27 cellular contexts compared by ENCODE assay signal in genomic region chr16:51461255-51461654, GRCh38.
"Had no signal": no experiment of that assay in that cellular context is flagged by ENCODE, and none has a peak within 500 bp of the region (broad histone marks: within the 10 kb centered on the region; RNA-seq: fewer than 3 reads in every experiment).

No MANE protein-coding gene starts in this region.

- H3K36me3 ChIP-seq: ascending aorta, SJCRH30 had no signal

- H3K36me3 Mint-ChIP-seq: activated naive CD4-positive, alpha-beta T cell treated with anti-CD3 and anti-CD28 coated beads, Interleukin-2, amount 50 U/mL, for 24 hours; activated naive CD8-positive, alpha-beta T cell treated with anti-CD3 and anti-CD28 coated beads, Interleukin-2, amount 10 ng/mL, durations not matched to agents 7 days and 5 days; WTC11 had no signal

- ATAC-seq: activated CD4-positive, alpha-beta T cell treated with anti-CD3 and anti-CD28 coated beads for 36 hours; activated CD4-positive, CD25-positive, alpha-beta regulatory T cell treated with anti-CD3 and anti-CD28 coated beads, Interleukin-2, amount 50 U/mL, for 24 hours; activated CD8-positive, alpha-beta T cell treated with anti-CD3 and anti-CD28 coated beads, Interleukin-2, amount 10 ng/mL, durations not matched to agents 7 days and 5 days; Panc1; WTC11 had no signal

- H3K9me3 ChIP-seq: ascending aorta, SJCRH30 had no signal

- H3K27me3 ChIP-seq: ascending aorta had no signal

- H3K4me3 Mint-ChIP-seq: activated CD4-positive, alpha-beta T cell treated with anti-CD3 and anti-CD28 coated beads for 36 hours; activated CD4-positive, alpha-beta T cell treated with anti-CD3 and anti-CD28 coated beads, Interleukin-2, amount 10 ng/mL, durations not matched to agents 7 days and 5 days; activated CD8-positive, alpha-beta T cell treated with anti-CD3 and anti-CD28 coated beads, Interleukin-2, amount 10 ng/mL, durations not matched to agents 7 days and 5 days; activated naive CD4-positive, alpha-beta T cell treated with anti-CD3 and anti-CD28 coated beads, Interleukin-2, amount 50 U/mL, for 24 hours; activated naive CD8-positive, alpha-beta T cell treated with anti-CD3 and anti-CD28 coated beads, Interleukin-2, amount 10 ng/mL, durations not matched to agents 7 days and 5 days; activated T-cell treated with anti-CD3 and anti-CD28 coated beads, Interleukin-2, amount 50 U/mL, for 24 hours; T-helper 1 cell treated with Interleukin-12 subunit alpha and Interleukin-12 subunit beta and Interleukin-4 antibody, amounts not matched to agents 30 μg/mL and 1 μg/mL, for 36 hours; T-helper 2 cell treated with Interferon-gamma antibody and Interleukin-4, amounts not matched to agents 5 μg/mL and 100 μg/mL, for 36 hours; WTC11 had no signal

- H3K4me3 ChIP-seq: ascending aorta, SJCRH30, SK-N-MC had no signal

- H3K4me1 Mint-ChIP-seq: activated CD4-positive, alpha-beta T cell treated with anti-CD3 and anti-CD28 coated beads for 36 hours; activated CD4-positive, alpha-beta T cell treated with anti-CD3 and anti-CD28 coated beads, Interleukin-2, amount 10 ng/mL, durations not matched to agents 7 days and 5 days; activated naive CD4-positive, alpha-beta T cell treated with anti-CD3 and anti-CD28 coated beads, Interleukin-2, amount 50 U/mL, for 24 hours; activated naive CD8-positive, alpha-beta T cell treated with anti-CD3 and anti-CD28 coated beads, Interleukin-2, amount 10 ng/mL, durations not matched to agents 7 days and 5 days had no signal

- H3K27me3 Mint-ChIP-seq: activated CD4-positive, alpha-beta T cell treated with anti-CD3 and anti-CD28 coated beads for 36 hours; activated CD4-positive, alpha-beta T cell treated with anti-CD3 and anti-CD28 coated beads, Interleukin-2, amount 10 ng/mL, durations not matched to agents 7 days and 5 days; activated naive CD4-positive, alpha-beta T cell treated with anti-CD3 and anti-CD28 coated beads, Interleukin-2, amount 50 U/mL, for 24 hours; activated naive CD8-positive, alpha-beta T cell treated with anti-CD3 and anti-CD28 coated beads, Interleukin-2, amount 10 ng/mL, durations not matched to agents 7 days and 5 days; activated T-cell treated with anti-CD3 and anti-CD28 coated beads, Interleukin-2, amount 50 U/mL, for 24 hours had no signal

- DNase-seq: activated CD4-positive, alpha-beta T cell treated with anti-CD3 and anti-CD28 coated beads for 36 hours; activated CD4-positive, alpha-beta T cell treated with anti-CD3 and anti-CD28 coated beads, Interleukin-2, amount 10 ng/mL, durations not matched to agents 7 days and 5 days; activated CD4-positive, alpha-beta T cell treated with anti-CD3 and anti-CD28 coated beads, Interleukin-2, amount 50 U/mL, for 48 hours; activated CD8-positive, alpha-beta T cell treated with anti-CD3 and anti-CD28 coated beads, Interleukin-2, amount 10 ng/mL, durations not matched to agents 7 days and 5 days; activated gamma-delta T cell; activated naive CD4-positive, alpha-beta T cell treated with Interleukin-2 at 50 U/mL for 16 hours; activated naive CD8-positive, alpha-beta T cell treated with anti-CD3 and anti-CD28 coated beads, Interleukin-2, amount 10 ng/mL, durations not matched to agents 7 days and 5 days; activated T-cell treated with anti-CD3 and anti-CD28 coated beads, Interleukin-2, amount 50 U/mL, for 24 hours; amygdala; NCI-H1092 treated with DMSO at 0.1 percent for 48 hours; NCI-H1417; NCI-H146; NCI-H187; NCI-H2029 treated with DMSO at 0.1 percent for 48 hours; NCI-H345; NCI-H524 treated with DMSO at 0.1 percent for 48 hours; SHP77; SJCRH30 had no signal

- H3K27ac Mint-ChIP-seq: activated CD4-positive, alpha-beta T cell treated with anti-CD3 and anti-CD28 coated beads for 36 hours; activated CD4-positive, alpha-beta T cell treated with anti-CD3 and anti-CD28 coated beads, Interleukin-2, amount 10 ng/mL, durations not matched to agents 7 days and 5 days; activated CD8-positive, alpha-beta T cell treated with anti-CD3 and anti-CD28 coated beads, Interleukin-2, amount 10 ng/mL, durations not matched to agents 7 days and 5 days; activated naive CD4-positive, alpha-beta T cell treated with anti-CD3 and anti-CD28 coated beads, Interleukin-2, amount 50 U/mL, for 24 hours; activated naive CD8-positive, alpha-beta T cell treated with anti-CD3 and anti-CD28 coated beads, Interleukin-2, amount 10 ng/mL, durations not matched to agents 7 days and 5 days; activated T-cell treated with anti-CD3 and anti-CD28 coated beads, Interleukin-2, amount 50 U/mL, for 24 hours; activated T-helper 2 cell treated with anti-CD3 and anti-CD28 coated beads, Interferon-gamma antibody, Interleukin-2, Interleukin-4, amounts not matched to agents 10 μg/mL and 5 μg/mL and 100 μg/mL, durations not matched to agents 14 hours and 24 hours and 36 hours; T-helper 1 cell treated with Interleukin-12 subunit alpha and Interleukin-12 subunit beta and Interleukin-4 antibody, amounts not matched to agents 30 μg/mL and 1 μg/mL, for 36 hours; T-helper 2 cell treated with Interferon-gamma antibody and Interleukin-4, amounts not matched to agents 5 μg/mL and 100 μg/mL, for 36 hours; WTC11 had no signal

- H3K27ac ChIP-seq: ascending aorta, SJCRH30, SK-N-MC had no signal

- H3K9me3 Mint-ChIP-seq: activated CD4-positive, alpha-beta T cell treated with anti-CD3 and anti-CD28 coated beads, Interleukin-2, amount 10 ng/mL, durations not matched to agents 7 days and 5 days; activated naive CD8-positive, alpha-beta T cell treated with anti-CD3 and anti-CD28 coated beads, Interleukin-2, amount 10 ng/mL, durations not matched to agents 7 days and 5 days; WTC11 had no signal
